In the genomic region with DNA sequence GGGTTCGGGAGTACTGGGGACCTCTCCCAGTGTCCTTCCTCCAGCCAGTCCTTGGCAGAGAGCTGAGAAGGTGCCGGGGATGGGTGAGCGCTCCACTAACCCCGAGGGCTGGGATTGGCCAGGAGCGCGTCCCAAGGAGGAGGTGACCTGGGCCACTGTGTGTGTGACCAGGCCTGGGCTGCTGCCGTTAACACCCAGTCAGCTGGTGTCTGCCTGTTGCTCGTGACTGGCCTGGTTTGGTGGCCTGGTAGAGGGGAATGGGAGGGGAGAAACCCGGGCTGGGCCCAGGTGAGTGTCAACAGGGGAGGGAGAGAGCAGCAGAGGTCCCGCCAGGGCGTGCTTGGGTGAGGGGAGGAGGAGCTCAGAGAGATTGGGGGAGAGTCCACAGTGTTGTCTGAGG, we compare ENCODE assay signal across 1 cellular context.
TF ChIP-seq lines count a peak whose summit lies in the region.

No MANE protein-coding gene starts in this region.

TF ChIP-seq in HepG2, 621 proteins besides CTCF, POLR2A, EP300 and RAD21:
- no peak for TF ChIP-seq KDM6A (CRISPR knock-in tag; IDR thresholded peaks at IDR 0.05; ENCODE audit: low read depth)
- TF ChIP-seq, protein P1, sequence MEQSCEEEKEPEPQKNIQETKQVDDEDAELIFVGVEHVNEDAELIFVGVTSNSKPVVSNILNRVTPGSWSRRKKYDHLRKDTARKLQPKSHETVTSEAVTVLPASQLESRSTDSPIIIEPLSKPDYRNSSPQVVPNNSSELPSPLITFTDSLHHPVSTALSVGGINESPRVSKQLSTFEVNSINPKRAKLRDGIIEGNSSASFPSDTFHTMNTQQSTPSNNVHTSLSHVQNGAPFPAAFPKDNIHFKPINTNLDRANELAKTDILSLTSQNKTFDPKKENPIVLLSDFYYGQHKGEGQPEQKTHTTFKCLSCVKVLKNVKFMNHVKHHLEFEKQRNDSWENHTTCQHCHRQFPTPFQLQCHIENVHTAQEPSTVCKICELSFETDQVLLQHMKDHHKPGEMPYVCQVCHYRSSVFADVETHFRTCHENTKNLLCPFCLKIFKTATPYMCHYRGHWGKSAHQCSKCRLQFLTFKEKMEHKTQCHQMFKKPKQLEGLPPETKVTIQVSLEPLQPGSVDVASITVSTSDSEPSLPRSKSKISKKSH (CRISPR knock-in tag; IDR thresholded peaks at IDR 0.05; ENCODE audit: borderline replicate concordance), result peak; percentile 20; the same call in 1 of the 2 replicates
- TF ChIP-seq, protein P2, sequence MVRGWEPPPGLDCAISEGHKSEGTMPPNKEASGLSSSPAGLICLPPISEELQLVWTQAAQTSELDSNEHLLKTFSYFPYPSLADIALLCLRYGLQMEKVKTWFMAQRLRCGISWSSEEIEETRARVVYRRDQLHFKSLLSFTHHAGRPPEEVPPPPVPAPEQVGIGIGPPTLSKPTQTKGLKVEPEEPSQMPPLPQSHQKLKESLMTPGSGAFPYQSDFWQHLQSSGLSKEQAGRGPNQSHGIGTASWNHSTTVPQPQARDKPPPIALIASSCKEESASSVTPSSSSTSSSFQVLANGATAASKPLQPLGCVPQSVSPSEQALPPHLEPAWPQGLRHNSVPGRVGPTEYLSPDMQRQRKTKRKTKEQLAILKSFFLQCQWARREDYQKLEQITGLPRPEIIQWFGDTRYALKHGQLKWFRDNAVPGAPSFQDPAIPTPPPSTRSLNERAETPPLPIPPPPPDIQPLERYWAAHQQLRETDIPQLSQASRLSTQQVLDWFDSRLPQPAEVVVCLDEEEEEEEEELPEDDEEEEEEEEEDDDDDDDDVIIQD (CRISPR knock-in tag; IDR thresholded peaks at IDR 0.05; ENCODE audit: low read depth), result no peak
